ENCODE assay signal across 8 cellular contexts in the genomic region with DNA sequence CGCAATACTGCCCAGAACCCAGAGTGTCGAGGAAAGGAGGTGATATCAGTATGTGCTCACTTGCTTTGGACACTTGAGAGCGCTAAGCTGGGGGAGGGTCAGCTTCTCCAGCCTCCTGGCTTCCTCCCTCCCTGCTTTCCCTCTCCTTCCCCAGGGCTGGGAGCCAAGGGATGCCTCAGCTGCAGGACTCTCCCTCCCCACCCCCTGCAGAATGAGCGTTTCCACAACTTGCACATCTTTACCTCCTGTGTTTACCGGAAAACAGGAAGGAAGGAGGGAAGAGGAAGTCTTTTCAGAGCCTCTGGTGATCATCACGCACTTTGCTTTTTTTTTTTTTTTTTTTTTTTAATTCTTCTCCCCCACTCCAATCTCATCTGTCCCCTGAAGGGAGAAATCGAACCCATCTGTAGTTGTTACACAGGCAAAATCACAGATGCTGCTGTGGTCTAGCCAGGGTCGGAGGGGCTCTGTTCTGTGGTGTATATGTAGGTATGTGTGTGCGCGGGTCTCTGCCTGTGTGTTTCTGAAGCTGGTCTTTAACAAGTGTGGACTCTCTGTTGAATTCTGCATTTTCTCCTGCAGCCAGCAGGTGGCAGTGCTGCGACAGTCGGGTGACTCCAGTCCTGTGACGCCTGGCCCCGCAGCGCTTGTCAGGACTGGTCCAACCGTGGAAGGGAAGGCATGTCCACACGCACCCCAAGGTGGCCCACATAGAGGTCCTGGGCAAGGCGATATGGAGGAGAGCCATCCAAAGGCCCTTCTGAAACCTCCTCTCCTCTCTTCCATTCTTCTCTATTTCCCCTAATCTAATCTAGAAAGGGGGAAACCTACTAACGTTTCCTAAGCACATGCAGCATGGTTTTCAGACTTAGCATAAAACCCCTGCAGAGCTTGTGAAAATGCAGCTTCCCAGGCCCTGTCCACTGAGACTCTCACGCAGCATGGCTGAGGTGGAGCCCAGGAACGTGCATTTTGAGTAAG.
A peak's percentile ranks its signal among the peaks of the same experiment; 100 is the strongest.
DNase-seq lines count a peak whose midpoint lies in the region; ATAC-seq and TF ChIP-seq lines count a peak whose summit lies in the region.

No MANE protein-coding gene starts in this region.

- H3K9me3 Mint-ChIP-seq in CD4-positive, alpha-beta T cell, result peaks cover 2% of the 10 kb centered on the region
- H3K9me3 Mint-ChIP-seq in activated CD8-positive, alpha-beta T cell treated with anti-CD3 and anti-CD28 coated beads, Interleukin-2, amount 10 ng/mL, durations not matched to agents 7 days and 5 days (ENCODE audit: insufficient read depth), result no peaks in the 10 kb centered on the region

- H3K4me1 Mint-ChIP-seq in CD4-positive, alpha-beta T cell (ENCODE audit: low read depth), result peaks cover 17% of the 10 kb centered on the region
- peaks cover 67% of the 10 kb centered on the region for H3K4me1 Mint-ChIP-seq in activated CD8-positive, alpha-beta T cell treated with anti-CD3 and anti-CD28 coated beads, Interleukin-2, amount 10 ng/mL, durations not matched to agents 7 days and 5 days (ENCODE audit: low read depth)

- H3K27ac ChIP-seq in CD4-positive, alpha-beta T cell (ENCODE audit: low read depth, low read length), result no peak overlapping the region

- peak; percentile 59 to 80 (median 67) for DNase-seq in CD4-positive, alpha-beta T cell
- peak; percentile 83 for DNase-seq in HT-29 (ENCODE audit: low spot score)
- DNase-seq in NK-92 treated with Interleukin-12 subunit alpha and Interleukin-12 subunit beta, amount 100 ng/mL, for 24 hours (lab: John Stamatoyannopoulos, UW), result peak; percentile 64
- DNase-seq in activated CD8-positive, alpha-beta T cell treated with anti-CD3 and anti-CD28 coated beads, Interleukin-2, amount 10 ng/mL, durations not matched to agents 7 days and 5 days, result peak; percentile 88
- DNase-seq in effector CD8-positive, alpha-beta T cell (lab: John Stamatoyannopoulos, UW), result peak; percentile 58
- peak; percentile 92 to 96 for DNase-seq in lung microvascular endothelial cell (ENCODE audit: low read depth in 2 of 2)
- DNase-seq in stimulated activated CD8-positive, alpha-beta memory T cell treated with anti-CD3 and anti-CD28 coated beads, Interleukin-15, amount 100 ng/mL, for 24 hours (ENCODE audit: low read depth), result peak; percentile 53

- no peaks in the 10 kb centered on the region for H3K9me3 ChIP-seq in CD4-positive, alpha-beta T cell (ENCODE audit: control insufficient read depth, low read length)

- H3K36me3 Mint-ChIP-seq in CD4-positive, alpha-beta T cell (ENCODE audit: low read depth), result no peaks in the 10 kb centered on the region
- H3K36me3 Mint-ChIP-seq in activated CD8-positive, alpha-beta T cell treated with anti-CD3 and anti-CD28 coated beads, Interleukin-2, amount 10 ng/mL, durations not matched to agents 7 days and 5 days (ENCODE audit: low read depth), result peaks cover 10% of the 10 kb centered on the region

- POLR2A ChIA-PET in CD4-positive, alpha-beta T cell (lab: Charles Lee), result no interaction called here
- POLR2A ChIA-PET in activated CD8-positive, alpha-beta T cell treated with anti-CD3 and anti-CD28 coated beads, Interleukin-2, amount 10 ng/mL, durations not matched to agents 7 days and 5 days (lab: Charles Lee), result interaction anchor here (0.6 kb wide), 1 partner anchor 292 kb away, joined by 3 read pairs; no protein-coding TSS in a partner anchor

- H3K27ac Mint-ChIP-seq in CD4-positive, alpha-beta T cell, result no peak overlapping the region
- H3K27ac Mint-ChIP-seq in activated CD8-positive, alpha-beta T cell treated with anti-CD3 and anti-CD28 coated beads, Interleukin-2, amount 10 ng/mL, durations not matched to agents 7 days and 5 days, result peak overlapping the region; percentile 3

- H3K27me3 ChIP-seq in CD4-positive, alpha-beta T cell (ENCODE audit: control insufficient read depth, insufficient read depth, low read length), result peaks cover 21% of the 10 kb centered on the region

- peak; percentile 82 for TF ChIP-seq CTCF in CD4-positive, alpha-beta T cell (IDR thresholded peaks at IDR 0.05)

- H3K4me3 Mint-ChIP-seq in CD4-positive, alpha-beta T cell, result peak overlapping the region; percentile 49
- H3K4me3 Mint-ChIP-seq in activated CD8-positive, alpha-beta T cell treated with anti-CD3 and anti-CD28 coated beads, Interleukin-2, amount 10 ng/mL, durations not matched to agents 7 days and 5 days, result peak overlapping the region; percentile 32

- intact Hi-C loops in CD4-positive, alpha-beta T cell (cut with DNase I, micrococcal nuclease), result loop anchor here (1.0 to 10.0 kb wide), 7 partner anchors 262 to 1824 kb away; no protein-coding TSS in a partner anchor

- peaks cover 57% of the 10 kb centered on the region for H3K27me3 Mint-ChIP-seq in CD4-positive, alpha-beta T cell
- peaks cover 31% of the 10 kb centered on the region for H3K27me3 Mint-ChIP-seq in activated CD8-positive, alpha-beta T cell treated with anti-CD3 and anti-CD28 coated beads, Interleukin-2, amount 10 ng/mL, durations not matched to agents 7 days and 5 days (ENCODE audit: low read depth)

- CTCF ChIA-PET in CD4-positive, alpha-beta T cell (lab: Charles Lee), result interaction anchor here (0.5 to 1.4 kb wide), 11 partner anchors 8 to 1115 kb away, joined by 3 to 11 read pairs (median 3); no protein-coding TSS in a partner anchor
- CTCF ChIA-PET in activated CD8-positive, alpha-beta T cell treated with anti-CD3 and anti-CD28 coated beads, Interleukin-2, amount 10 ng/mL, durations not matched to agents 7 days and 5 days (lab: Charles Lee), result interaction anchor here (0.6 to 7.0 kb wide), 21 partner anchors 9 to 1116 kb away, joined by 3 to 129 read pairs (median 4); a partner anchor contains a TSS

- peak; percentile 84 for ATAC-seq in CD4-positive, alpha-beta T cell (ENCODE audit: poor library complexity)
- peak; percentile 89 for ATAC-seq in GM19452 (IDR thresholded peaks at IDR 0.05; ENCODE audit: unreplicated experiment)
- ATAC-seq in activated CD8-positive, alpha-beta T cell treated with anti-CD3 and anti-CD28 coated beads, Interleukin-2, amount 10 ng/mL, durations not matched to agents 7 days and 5 days, result peak; percentile 97
